Comparison of ENCODE assay signal across 2 cellular contexts in genomic region chr16:74713325-74713724, GRCh38.
TF ChIP-seq lines count a peak whose summit lies in the region.

No MANE protein-coding gene starts in this region.

TF ChIP-seq in HEK293, 187 proteins besides CTCF, POLR2A, EP300 and RAD21:
- 0 out of 2 replicates have a peak, but pooled peaks have one; percentile 23 for TF ChIP-seq ZNF335 (tag by site-specific recombination; conservative IDR thresholded peaks at IDR 0.05)
- no peak for TF ChIP-seq ZNF660 (tag by site-specific recombination; IDR thresholded peaks at IDR 0.05)

TF ChIP-seq in H1, 55 proteins besides CTCF, POLR2A, EP300 and RAD21:
- TF ChIP-seq TAF7 (optimal IDR thresholded peaks at IDR 0.05; ENCODE audit: borderline replicate concordance, low read depth, low read length), result no peak
- TF ChIP-seq RFX5 (IDR thresholded peaks at IDR 0.05; ENCODE audit: borderline replicate concordance, low read depth, low read length), result no peak
